15 cellular contexts compared by ENCODE assay signal in genomic region chr16:27424772-27425498, GRCh38. TPM values are rescaled to one million over a fixed set of nuclear protein-coding genes. Genes with fewer than 3 reads are reported as not detected.
DNase-seq lines count a peak whose midpoint lies in the region; ATAC-seq and TF ChIP-seq lines count a peak whose summit lies in the region.
"Had no signal": no experiment of that assay in that cellular context is flagged by ENCODE, and none has a peak within 500 bp of the region (broad histone marks: within the 10 kb centered on the region; RNA-seq: fewer than 3 reads in every experiment).

No MANE protein-coding gene starts in this region.

- POLR2A ChIA-PET in activated CD4-positive, alpha-beta T cell treated with anti-CD3 and anti-CD28 coated beads for 36 hours (lab: Charles Lee), result no interaction called here
- POLR2A ChIA-PET in activated B cell treated with CpG ODN at 0.5 μM for 24 hours (lab: Charles Lee), result interaction anchor here (0.7 to 11.7 kb wide), 4 partner anchors 22 to 59 kb away, joined by 3 to 360 read pairs (median 26); partner anchors contain the start of gene IL21R

- H3K27ac Mint-ChIP-seq in activated CD4-positive, alpha-beta T cell treated with anti-CD3 and anti-CD28 coated beads for 36 hours, result peak overlapping the region; percentile 90
- H3K27ac Mint-ChIP-seq in activated B cell treated with CpG ODN at 0.5 μM for 24 hours (peak overlapping the region; percentile 88), endothelial cell (ENCODE audit: unreplicated experiment) (no peak overlapping the region)
- H3K27ac Mint-ChIP-seq in stimulated activated naive CD8-positive, alpha-beta T cell treated with anti-CD3 and anti-CD28 coated beads, Interleukin-15, amount 100 ng/mL, for 72 hours, result peak overlapping the region; percentile 34 to 86

- H3K9me3 Mint-ChIP-seq in activated CD4-positive, alpha-beta T cell treated with anti-CD3 and anti-CD28 coated beads for 36 hours (ENCODE audit: low read depth), result peaks cover 16% of the 10 kb centered on the region
- H3K9me3 Mint-ChIP-seq in activated B cell treated with CpG ODN at 0.5 μM for 24 hours (peaks cover 12% of the 10 kb centered on the region), endothelial cell (ENCODE audit: unreplicated experiment) (peaks cover 4% of the 10 kb centered on the region)
- peaks cover 20 to 22% of the 10 kb centered on the region in 2 donors for H3K9me3 Mint-ChIP-seq in stimulated activated naive CD8-positive, alpha-beta T cell treated with anti-CD3 and anti-CD28 coated beads, Interleukin-15, amount 100 ng/mL, for 72 hours

- intact Hi-C loops in activated CD4-positive, alpha-beta T cell treated with anti-CD3 and anti-CD28 coated beads for 36 hours (cut with DNase I, micrococcal nuclease), result no loop called here
- intact Hi-C loops in activated B cell treated with CpG ODN at 0.5 μM for 24 hours (cut with micrococcal nuclease), result no loop called here

- H3K4me3 Mint-ChIP-seq in activated CD4-positive, alpha-beta T cell treated with anti-CD3 and anti-CD28 coated beads for 36 hours, result no peak overlapping the region
- no peak overlapping the region for H3K4me3 Mint-ChIP-seq in activated B cell treated with CpG ODN at 0.5 μM for 24 hours
- no peak overlapping the region for H3K4me3 Mint-ChIP-seq in endothelial cell (ENCODE audit: unreplicated experiment)
- peak overlapping the region; percentile 10 to 56 for H3K4me3 Mint-ChIP-seq in stimulated activated naive CD8-positive, alpha-beta T cell treated with anti-CD3 and anti-CD28 coated beads, Interleukin-15, amount 100 ng/mL, for 72 hours

- CTCF ChIA-PET in activated CD4-positive, alpha-beta T cell treated with anti-CD3 and anti-CD28 coated beads for 36 hours (lab: Charles Lee), result interaction anchor here (0.6 kb wide), 1 partner anchor 147 kb away, joined by 3 read pairs; no protein-coding TSS in a partner anchor
- CTCF ChIA-PET in activated B cell treated with CpG ODN at 0.5 μM for 24 hours (lab: Charles Lee), result interaction anchor here (1.4 to 3.3 kb wide), 2 partner anchors 57 to 246 kb away, joined by 3 to 9 read pairs; no protein-coding TSS in a partner anchor

- no peaks in the 10 kb centered on the region for H3K27me3 Mint-ChIP-seq in activated CD4-positive, alpha-beta T cell treated with anti-CD3 and anti-CD28 coated beads for 36 hours
- no peaks in the 10 kb centered on the region for H3K27me3 Mint-ChIP-seq in activated B cell treated with CpG ODN at 0.5 μM for 24 hours
- no peaks in the 10 kb centered on the region for H3K27me3 Mint-ChIP-seq in endothelial cell (ENCODE audit: unreplicated experiment)
- no peaks in the 10 kb centered on the region for H3K27me3 Mint-ChIP-seq in stimulated activated naive CD8-positive, alpha-beta T cell treated with anti-CD3 and anti-CD28 coated beads, Interleukin-15, amount 100 ng/mL, for 72 hours

- no peak for ATAC-seq in activated CD4-positive, alpha-beta T cell treated with anti-CD3 and anti-CD28 coated beads for 36 hours
- ATAC-seq in activated B cell treated with CpG ODN at 0.5 μM for 24 hours (ENCODE audit: low read depth) (no peak), HG03460 (IDR thresholded peaks at IDR 0.05; ENCODE audit: unreplicated experiment) (no peak)
- ATAC-seq in stimulated activated naive CD8-positive, alpha-beta T cell treated with anti-CD3 and anti-CD28 coated beads, Interleukin-15, amount 100 ng/mL, for 72 hours, result no peak
- ATAC-seq: A549, right cardiac atrium had no signal

- H3K36me3 Mint-ChIP-seq in activated CD4-positive, alpha-beta T cell treated with anti-CD3 and anti-CD28 coated beads for 36 hours (ENCODE audit: low read depth), result peaks cover 87% of the 10 kb centered on the region
- H3K36me3 Mint-ChIP-seq in activated B cell treated with CpG ODN at 0.5 μM for 24 hours (ENCODE audit: low read depth) (peaks cover 77% of the 10 kb centered on the region), endothelial cell (ENCODE audit: low read depth, unreplicated experiment) (no peaks in the 10 kb centered on the region)

- peaks cover 74% of the 10 kb centered on the region for H3K4me1 Mint-ChIP-seq in activated CD4-positive, alpha-beta T cell treated with anti-CD3 and anti-CD28 coated beads for 36 hours
- H3K4me1 Mint-ChIP-seq in activated B cell treated with CpG ODN at 0.5 μM for 24 hours (peaks cover 67% of the 10 kb centered on the region), endothelial cell (ENCODE audit: unreplicated experiment) (no peaks in the 10 kb centered on the region)
- peaks cover 88% of the 10 kb centered on the region for H3K4me1 Mint-ChIP-seq in stimulated activated naive CD8-positive, alpha-beta T cell treated with anti-CD3 and anti-CD28 coated beads, Interleukin-15, amount 100 ng/mL, for 72 hours

- TF ChIP-seq CTCF in activated B cell treated with CpG ODN at 0.5 μM for 24 hours (IDR thresholded peaks at IDR 0.05) (no peak), endothelial cell (IDR thresholded peaks at IDR 0.05; ENCODE audit: unreplicated experiment) (no peak)

- DNase-seq in activated CD4-positive, alpha-beta T cell treated with anti-CD3 and anti-CD28 coated beads for 36 hours, result no peak
- DNase-seq in activated CD4-positive, alpha-beta T cell treated with anti-CD3 and anti-CD28 coated beads, Interleukin-2, amount 50 U/mL, for 1 hour, result no peak
- DNase-seq in activated B cell treated with CpG ODN at 0.5 μM for 24 hours (peak; percentile 15), endothelial cell (ENCODE audit: low spot score) (peak; percentile 0), GM19240 (ENCODE audit: insufficient read length, low spot score) (no peak), NCI-H1417 (lab: John Stamatoyannopoulos, UW) (no peak)
- peak; percentile 0 to 10 for DNase-seq in stimulated activated naive CD8-positive, alpha-beta T cell treated with anti-CD3 and anti-CD28 coated beads, Interleukin-15, amount 100 ng/mL, for 72 hours
- DNase-seq: Calu3; Kasumi-1; NCI-H146; NCI-H524; right cardiac atrium; stimulated activated naive CD4-positive, alpha-beta T cell had no signal

RNA-seq across cellular contexts. Expression of gene IL21R, which starts 23.0 kb away (rescaled TPM):
- 10 to 100 TPM; 61.8 to 73.5 TPM for total RNA-seq in activated CD4-positive, alpha-beta T cell treated with anti-CD3 and anti-CD28 coated beads for 36 hours
- total RNA-seq in activated B cell treated with CpG ODN at 0.5 μM for 24 hours (144 and 167 TPM in 2 replicates), endothelial cell (ENCODE audit: unreplicated experiment) (not detected)
- total RNA-seq: Calu3 had no signal

Comparison
In these comparisons a context has a peak if more than half of its experiments do, and no peak if none do; other contexts are left out.
1. DNase-seq: peak in activated B cell treated with CpG ODN at 0.5 μM for 24 hours (single experiment), endothelial cell (single experiment) and stimulated activated naive CD8-positive, alpha-beta T cell treated with anti-CD3 and anti-CD28 coated beads, Interleukin-15, amount 100 ng/mL, for 72 hours (2 of 2); none in activated CD4-positive, alpha-beta T cell treated with anti-CD3 and anti-CD28 coated beads for 36 hours (single experiment), activated CD4-positive, alpha-beta T cell treated with anti-CD3 and anti-CD28 coated beads, Interleukin-2, amount 50 U/mL, for 1 hour (single experiment), GM19240 (single experiment) and NCI-H1417 (0 of 3).
2. H3K4me3 Mint-ChIP-seq: peak in stimulated activated naive CD8-positive, alpha-beta T cell treated with anti-CD3 and anti-CD28 coated beads, Interleukin-15, amount 100 ng/mL, for 72 hours (2 of 2); none in activated CD4-positive, alpha-beta T cell treated with anti-CD3 and anti-CD28 coated beads for 36 hours (single experiment), activated B cell treated with CpG ODN at 0.5 μM for 24 hours (single experiment) and endothelial cell (single experiment).
3. RNA of gene IL21R, which starts 23.0 kb away (total RNA-seq): 144 to 167 TPM in activated B cell treated with CpG ODN at 0.5 μM for 24 hours and 61.8 to 73.5 TPM in activated CD4-positive, alpha-beta T cell treated with anti-CD3 and anti-CD28 coated beads for 36 hours; not detected in endothelial cell (single experiment); every median in the first group is over 10 times any median in the second.